ENCODE assay signal across 27 cellular contexts in the genomic region with DNA sequence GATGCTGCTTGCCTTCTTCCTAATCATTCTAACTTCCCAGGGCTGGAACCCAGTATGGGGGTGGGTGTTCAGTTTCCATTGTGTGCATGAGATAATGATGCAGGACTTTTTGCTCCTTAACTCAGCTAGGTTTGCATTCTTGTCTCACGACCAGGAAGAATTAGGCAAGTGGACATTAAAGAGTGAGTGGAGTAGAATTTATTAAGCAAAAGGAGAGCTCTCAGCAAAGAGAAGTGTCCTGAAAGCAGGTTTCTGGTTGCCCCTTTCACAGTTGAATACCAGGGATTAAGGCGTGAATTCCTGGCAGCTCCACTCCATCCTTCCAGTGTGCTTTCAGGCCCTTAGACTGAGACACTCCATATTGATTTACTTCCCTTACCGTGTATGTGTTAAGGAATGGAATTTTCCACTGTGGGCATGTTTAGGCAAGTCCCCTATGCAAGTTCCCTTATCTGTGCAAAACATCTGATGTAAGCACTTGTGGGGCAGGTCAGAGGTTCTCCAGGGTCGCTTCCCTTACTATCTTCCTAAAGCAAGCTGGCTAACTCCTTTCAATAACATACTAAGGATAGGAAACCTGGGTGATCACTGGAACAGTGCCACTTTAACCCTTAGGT.
DNase-seq lines count a peak whose midpoint lies in the region; ATAC-seq, FAIRE-seq and TF ChIP-seq lines count a peak whose summit lies in the region.
"Had no signal": no experiment of that assay in that cellular context is flagged by ENCODE, and none has a peak within 500 bp of the region (broad histone marks: within the 10 kb centered on the region; RNA-seq: fewer than 3 reads in every experiment).

No MANE protein-coding gene starts in this region.

- FAIRE-seq in astrocyte (lab: Jason Lieb, UNC): no peak

- no peaks in the 10 kb centered on the region for H3K36me3 ChIP-seq in astrocyte (ENCODE audit: insufficient read depth, low read length)
- H3K36me3 ChIP-seq in hepatocyte (replicated peaks; ENCODE audit: insufficient read depth, low read depth): no peaks in the 10 kb centered on the region
- H3K36me3 ChIP-seq: heart left ventricle, stomach had no signal

- no peak overlapping the region for H3K4me3 ChIP-seq in astrocyte (ENCODE audit: insufficient read depth, low read depth, low read length)
- H3K4me3 ChIP-seq in hepatocyte: no peak overlapping the region
- H3K4me3 ChIP-seq: heart left ventricle, lung, stomach had no signal

- ATAC-seq in GM21515 (IDR thresholded peaks at IDR 0.05; ENCODE audit: unreplicated experiment): no peak
- ATAC-seq: HCT116; heart left ventricle; naive thymus-derived CD8-positive, alpha-beta T cell had no signal

- H3K79me2 ChIP-seq in astrocyte (ENCODE audit: insufficient read depth, low read length): no peaks in the 10 kb centered on the region
- peaks cover 10% of the 10 kb centered on the region for H3K79me2 ChIP-seq in hepatocyte

- 19% methylated on average over 4 of the region's 4 CpGs for WGBS in hepatocyte (ENCODE audit: low lambda C conversion rate, missing lambda C conversion rate)

- H3K27me3 ChIP-seq in astrocyte (ENCODE audit: insufficient read depth, low read length) (no peaks in the 10 kb centered on the region), hepatocyte (no peaks in the 10 kb centered on the region)
- H3K27me3 ChIP-seq: stomach had no signal

- H3K4me1 Mint-ChIP-seq in astrocyte (ENCODE audit: low read depth, unreplicated experiment): peaks cover 21% of the 10 kb centered on the region
- peaks cover 16% of the 10 kb centered on the region for H3K4me1 Mint-ChIP-seq in type B pancreatic cell (ENCODE audit: unreplicated experiment)
- H3K4me1 Mint-ChIP-seq in activated naive CD4-positive, alpha-beta T cell treated with anti-CD3 and anti-CD28 coated beads for 36 hours (ENCODE audit: low read depth): no peaks in the 10 kb centered on the region
- H3K4me1 Mint-ChIP-seq: central memory CD8-positive, alpha-beta T cell; immature natural killer cell; naive thymus-derived CD8-positive, alpha-beta T cell had no signal

- peaks cover 10% of the 10 kb centered on the region for H3K9me3 ChIP-seq in astrocyte (ENCODE audit: insufficient read depth, low read depth, low read length)
- H3K9me3 ChIP-seq in hepatocyte (ENCODE audit: low read depth): no peaks in the 10 kb centered on the region

- H3K4me3 Mint-ChIP-seq in astrocyte (ENCODE audit: unreplicated experiment): no peak overlapping the region
- H3K4me3 Mint-ChIP-seq in type B pancreatic cell: peak overlapping the region; percentile 28
- H3K4me3 Mint-ChIP-seq in activated naive CD4-positive, alpha-beta T cell treated with anti-CD3 and anti-CD28 coated beads for 36 hours: no peak overlapping the region
- H3K4me3 Mint-ChIP-seq: central memory CD8-positive, alpha-beta T cell; immature natural killer cell; naive thymus-derived CD8-positive, alpha-beta T cell; T-helper 1 cell treated with Interleukin-12 subunit alpha and Interleukin-12 subunit beta and Interleukin-4 antibody, amounts not matched to agents 30 μg/mL and 1 μg/mL, for 36 hours had no signal

- H4K20me1 ChIP-seq in astrocyte (ENCODE audit: insufficient read depth, low read length) (no peaks in the 10 kb centered on the region), hepatocyte (ENCODE audit: insufficient read depth, poor library complexity, severe bottlenecking) (no peaks in the 10 kb centered on the region)

- H3K27ac Mint-ChIP-seq in astrocyte (ENCODE audit: unreplicated experiment): peak overlapping the region; percentile 94
- peak overlapping the region; percentile 82 for H3K27ac Mint-ChIP-seq in type B pancreatic cell
- H3K27ac Mint-ChIP-seq in activated naive CD4-positive, alpha-beta T cell treated with anti-CD3 and anti-CD28 coated beads for 36 hours: no peak overlapping the region
- H3K27ac Mint-ChIP-seq: immature natural killer cell; naive thymus-derived CD8-positive, alpha-beta T cell; T-helper 1 cell treated with Interleukin-12 subunit alpha and Interleukin-12 subunit beta and Interleukin-4 antibody, amounts not matched to agents 30 μg/mL and 1 μg/mL, for 36 hours had no signal

- CTCF ChIA-PET in activated naive CD4-positive, alpha-beta T cell treated with anti-CD3 and anti-CD28 coated beads for 36 hours (lab: Charles Lee): interaction anchor here (0.7 kb wide), 1 partner anchor 8 kb away, joined by 3 read pairs; no protein-coding TSS in a partner anchor

- no peak for TF ChIP-seq CTCF in astrocyte (IDR thresholded peaks at IDR 0.05; ENCODE audit: insufficient read depth, low read depth, low read length)
- TF ChIP-seq CTCF in hepatocyte (IDR thresholded peaks at IDR 0.05; ENCODE audit: poor library complexity): no peak
- no peak for TF ChIP-seq CTCF in type B pancreatic cell (conservative IDR thresholded peaks at IDR 0.05)

- H3K9ac ChIP-seq in astrocyte (ENCODE audit: low read length): no peak overlapping the region
- H3K9ac ChIP-seq: KMS-11 had no signal

- intact Hi-C loops in activated naive CD4-positive, alpha-beta T cell treated with anti-CD3 and anti-CD28 coated beads for 36 hours (cut with micrococcal nuclease): no loop called here

- H2AFZ ChIP-seq in astrocyte (ENCODE audit: low read depth, low read length) (no peak overlapping the region), hepatocyte (no peak overlapping the region)

- no peak overlapping the region for H3K4me2 ChIP-seq in astrocyte (ENCODE audit: low read length)
- H3K4me2 ChIP-seq in hepatocyte: peak overlapping the region; percentile 44
- H3K4me2 ChIP-seq: KMS-11 had no signal

- no peaks in the 10 kb centered on the region for H3K9me2 ChIP-seq in hepatocyte (replicated peaks; ENCODE audit: insufficient read depth)

- peaks cover 5% of the 10 kb centered on the region for H3K9me3 Mint-ChIP-seq in astrocyte (ENCODE audit: unreplicated experiment)
- H3K9me3 Mint-ChIP-seq in type B pancreatic cell: peaks cover 11% of the 10 kb centered on the region
- H3K9me3 Mint-ChIP-seq in activated naive CD4-positive, alpha-beta T cell treated with anti-CD3 and anti-CD28 coated beads for 36 hours: peaks cover 5% of the 10 kb centered on the region

- DNase-seq in NOMO-1 treated with DMSO at 0.1 percent for 48 hours (lab: John Stamatoyannopoulos, UW; ENCODE audit: unreplicated experiment): peak; percentile 8
- no peak for DNase-seq in NOMO-1 (lab: John Stamatoyannopoulos, UW; ENCODE audit: unreplicated experiment in 2 of 2)
- DNase-seq in astrocyte (ENCODE audit: low read depth): no peak
- peak; percentile 28 for DNase-seq in hepatocyte (ENCODE audit: low spot score)
- DNase-seq in type B pancreatic cell (ENCODE audit: extremely low spot score, unreplicated experiment): no peak
- DNase-seq in NCI-H1436 (lab: John Stamatoyannopoulos, UW): no peak
- no peak for DNase-seq in activated naive CD4-positive, alpha-beta T cell treated with anti-CD3 and anti-CD28 coated beads for 36 hours
- DNase-seq: activated T-cell treated with anti-CD3 and anti-CD28 coated beads for 4 hours; C1 segment of cervical spinal cord; DMS153; effector CD8-positive, alpha-beta T cell; heart left ventricle; immature natural killer cell; naive thymus-derived CD8-positive, alpha-beta T cell; NCI-H1092 treated with DMSO at 0.1 percent for 48 hours; NCI-H2081; NCI-H526 treated with DMSO at 0.1 percent for 48 hours; SHP77; stimulated activated CD4-positive, alpha-beta T cell treated with anti-CD3 and anti-CD28 coated beads, Interleukin-4, amount 100 ng/mL, for 1 hour; stomach had no signal

- H3K27me3 Mint-ChIP-seq in astrocyte (ENCODE audit: low read depth, unreplicated experiment) (no peaks in the 10 kb centered on the region), type B pancreatic cell (no peaks in the 10 kb centered on the region)
- peaks cover 7% of the 10 kb centered on the region for H3K27me3 Mint-ChIP-seq in activated naive CD4-positive, alpha-beta T cell treated with anti-CD3 and anti-CD28 coated beads for 36 hours (ENCODE audit: low read depth)
- H3K27me3 Mint-ChIP-seq: central memory CD8-positive, alpha-beta T cell had no signal

- no peak overlapping the region for H3K27ac ChIP-seq in astrocyte (ENCODE audit: low read depth, low read length)
- H3K27ac ChIP-seq in hepatocyte: peak overlapping the region; percentile 89
- H3K27ac ChIP-seq: heart left ventricle, KMS-11, stomach, VCaP had no signal

- H3K4me1 ChIP-seq in astrocyte (ENCODE audit: insufficient read depth, low read length): no peaks in the 10 kb centered on the region
- peaks cover 33% of the 10 kb centered on the region for H3K4me1 ChIP-seq in hepatocyte (ENCODE audit: insufficient read depth)
- H3K4me1 ChIP-seq: heart left ventricle had no signal

- peaks cover 2% of the 10 kb centered on the region for H3K36me3 Mint-ChIP-seq in astrocyte (ENCODE audit: low read depth, unreplicated experiment)
- H3K36me3 Mint-ChIP-seq in type B pancreatic cell: no peaks in the 10 kb centered on the region
- no peaks in the 10 kb centered on the region for H3K36me3 Mint-ChIP-seq in activated naive CD4-positive, alpha-beta T cell treated with anti-CD3 and anti-CD28 coated beads for 36 hours (ENCODE audit: low read depth)
- H3K36me3 Mint-ChIP-seq: immature natural killer cell; naive thymus-derived CD8-positive, alpha-beta T cell had no signal

Comparison
In these comparisons a context has a peak if more than half of its experiments do, and no peak if none do; other contexts are left out.
1. DNase-seq: peak in NOMO-1 treated with DMSO at 0.1 percent for 48 hours (single experiment) and hepatocyte (single experiment); none in NOMO-1 (0 of 2), astrocyte (single experiment), type B pancreatic cell (single experiment), NCI-H1436 (single experiment) and activated naive CD4-positive, alpha-beta T cell treated with anti-CD3 and anti-CD28 coated beads for 36 hours (single experiment).